Comparison of ENCODE assay signal across 8 cellular contexts in genomic region chr9:134066923-134067851, GRCh38. TPM values are rescaled to one million over a fixed set of nuclear protein-coding genes. Genes with fewer than 3 reads are reported as not detected.
A peak's percentile ranks its signal among the peaks of the same experiment; 100 is the strongest.
DNase-seq lines count a peak whose midpoint lies in the region; ATAC-seq and TF ChIP-seq lines count a peak whose summit lies in the region.

No MANE protein-coding gene starts in this region.

- POLR2A ChIA-PET in activated CD4-positive, alpha-beta T cell treated with anti-CD3 and anti-CD28 coated beads, Interleukin-2, amount 10 ng/mL, durations not matched to agents 7 days and 5 days (lab: Charles Lee), result interaction anchor here (2.6 kb wide), 1 partner anchor 42 kb away, joined by 6 read pairs; the partner anchor contains the start of gene BRD3OS

- H3K27ac Mint-ChIP-seq in CD4-positive, CD25-positive, alpha-beta regulatory T cell, result peak overlapping the region in 1 of 3 donors; percentile 92
- peak overlapping the region; percentile 99 for H3K27ac Mint-ChIP-seq in activated CD4-positive, alpha-beta T cell treated with anti-CD3 and anti-CD28 coated beads, Interleukin-2, amount 10 ng/mL, durations not matched to agents 7 days and 5 days
- H3K27ac Mint-ChIP-seq in effector memory CD8-positive, alpha-beta T cell, result peak overlapping the region; percentile 88 to 93

- TF ChIP-seq EP300 in tibial nerve (IDR thresholded peaks at IDR 0.05), result no peak

- H3K27me3 ChIP-seq in CD4-positive, CD25-positive, alpha-beta regulatory T cell (ENCODE audit: control insufficient read depth, insufficient read depth, low read length), result peaks cover 8% of the 10 kb centered on the region
- H3K27me3 ChIP-seq in HUES64 (ENCODE audit: insufficient read depth, low read length) (peaks cover 24% of the 10 kb centered on the region), tibial nerve (no peaks in the 10 kb centered on the region)

- H3K36me3 ChIP-seq in CD4-positive, CD25-positive, alpha-beta regulatory T cell (ENCODE audit: control insufficient read depth, insufficient read depth, low read length), result no peaks in the 10 kb centered on the region
- no peaks in the 10 kb centered on the region for H3K36me3 ChIP-seq in HUES64 (ENCODE audit: insufficient read depth, low read length)
- no peaks in the 10 kb centered on the region for H3K36me3 ChIP-seq in tibial nerve

- CTCF ChIA-PET in activated CD4-positive, alpha-beta T cell treated with anti-CD3 and anti-CD28 coated beads, Interleukin-2, amount 10 ng/mL, durations not matched to agents 7 days and 5 days (lab: Charles Lee), result interaction anchor here (0.6 kb wide), 1 partner anchor 37 kb away, joined by 3 read pairs; no protein-coding TSS in a partner anchor

- peak in 1 of 2 donors; percentile 8 for ATAC-seq in CD4-positive, CD25-positive, alpha-beta regulatory T cell (ENCODE audit: low read depth in 2 of 2)
- peak; percentile 11 for ATAC-seq in GM19372 (IDR thresholded peaks at IDR 0.05; ENCODE audit: low read depth, unreplicated experiment)
- ATAC-seq in effector memory CD8-positive, alpha-beta T cell (replicated peaks), result peak; percentile 10

- H3K4me1 ChIP-seq in CD4-positive, CD25-positive, alpha-beta regulatory T cell (ENCODE audit: control insufficient read depth, insufficient read depth, low read length, poor library complexity, severe bottlenecking), result peaks cover 30% of the 10 kb centered on the region
- peaks cover 10% of the 10 kb centered on the region; the same call in 1 of the 2 replicates for H3K4me1 ChIP-seq in HUES64 (ENCODE audit: insufficient read depth, low read length)
- peaks cover 0 to 51% (median 39%) of the 10 kb centered on the region in 4 donors for H3K4me1 ChIP-seq in tibial nerve

- H3K27ac ChIP-seq in CD4-positive, CD25-positive, alpha-beta regulatory T cell (ENCODE audit: insufficient read depth, low read length, poor library complexity, severe bottlenecking), result no peak overlapping the region
- H3K27ac ChIP-seq in HUES64 (ENCODE audit: low read depth, low read length), result peak overlapping the region; percentile 71
- peak overlapping the region; percentile 49 to 90 (median 74) for H3K27ac ChIP-seq in tibial nerve

- TF ChIP-seq CTCF in tibial nerve (IDR thresholded peaks at IDR 0.05), result no peak

- H3K4me3 ChIP-seq in CD4-positive, CD25-positive, alpha-beta regulatory T cell (ENCODE audit: low read depth, low read length), result peak overlapping the region; percentile 74
- peak overlapping the region; percentile 83 for H3K4me3 ChIP-seq in HUES64 (ENCODE audit: low read length)
- peak overlapping the region; percentile 51 to 97 (median 72) for H3K4me3 ChIP-seq in tibial nerve

- H3K9ac ChIP-seq in HUES64 (ENCODE audit: low read depth, low read length), result peak overlapping the region; percentile 99

- no peaks in the 10 kb centered on the region for H3K36me3 Mint-ChIP-seq in CD4-positive, CD25-positive, alpha-beta regulatory T cell
- no peaks in the 10 kb centered on the region for H3K36me3 Mint-ChIP-seq in activated CD4-positive, alpha-beta T cell treated with anti-CD3 and anti-CD28 coated beads, Interleukin-2, amount 10 ng/mL, durations not matched to agents 7 days and 5 days (ENCODE audit: low read depth)
- H3K36me3 Mint-ChIP-seq in effector memory CD8-positive, alpha-beta T cell (ENCODE audit: insufficient read depth), result peaks cover 26% of the 10 kb centered on the region

- peaks cover 0 to 49% (median 24%) of the 10 kb centered on the region in 4 donors for H3K4me1 Mint-ChIP-seq in CD4-positive, CD25-positive, alpha-beta regulatory T cell
- H3K4me1 Mint-ChIP-seq in activated CD4-positive, alpha-beta T cell treated with anti-CD3 and anti-CD28 coated beads, Interleukin-2, amount 10 ng/mL, durations not matched to agents 7 days and 5 days, result peaks cover 39% of the 10 kb centered on the region
- H3K4me1 Mint-ChIP-seq in effector memory CD8-positive, alpha-beta T cell (ENCODE audit: low read depth in 2 of 2), result peaks cover 29 to 39% of the 10 kb centered on the region in 2 donors

- under 1% methylated on average over 124 of the region's 125 CpGs for whole genome bisulfite sequencing in HUES64
- 0 to 1% methylated on average over 19 to 73 of the region's 125 CpGs for WGBS in tibial nerve, 2 donors

- H3K4me3 Mint-ChIP-seq in CD4-positive, CD25-positive, alpha-beta regulatory T cell, result peak overlapping the region; percentile 89 to 98 (median 90)
- H3K4me3 Mint-ChIP-seq in activated CD4-positive, alpha-beta T cell treated with anti-CD3 and anti-CD28 coated beads, Interleukin-2, amount 10 ng/mL, durations not matched to agents 7 days and 5 days, result peak overlapping the region; percentile 93
- peak overlapping the region; percentile 89 to 93 for H3K4me3 Mint-ChIP-seq in effector memory CD8-positive, alpha-beta T cell

- H3K9me3 ChIP-seq in CD4-positive, CD25-positive, alpha-beta regulatory T cell (ENCODE audit: control insufficient read depth in 2 of 2, low read length in 2 of 2), result no peaks in the 10 kb centered on the region
- H3K9me3 ChIP-seq in HUES64 (ENCODE audit: insufficient read depth, low read depth, low read length) (0 out of 2 replicates have a peak, but pooled peaks cover 3% of the 10 kb centered on the region), tibial nerve (no peaks in the 10 kb centered on the region)

- peaks cover 28% of the 10 kb centered on the region for H3K27me3 Mint-ChIP-seq in CD4-positive, CD25-positive, alpha-beta regulatory T cell
- H3K27me3 Mint-ChIP-seq in activated CD4-positive, alpha-beta T cell treated with anti-CD3 and anti-CD28 coated beads, Interleukin-2, amount 10 ng/mL, durations not matched to agents 7 days and 5 days, result peaks cover 13% of the 10 kb centered on the region
- H3K27me3 Mint-ChIP-seq in effector memory CD8-positive, alpha-beta T cell, result peaks cover 15 to 24% of the 10 kb centered on the region in 2 donors

- peak; percentile 29 to 53 (median 30) for DNase-seq in CD4-positive, CD25-positive, alpha-beta regulatory T cell
- peak; percentile 49 for DNase-seq in activated CD4-positive, alpha-beta T cell treated with anti-CD3 and anti-CD28 coated beads, Interleukin-2, amount 10 ng/mL, durations not matched to agents 7 days and 5 days
- DNase-seq in effector memory CD8-positive, alpha-beta T cell, result peak; percentile 30 to 39 (median 38)
- DNase-seq in mucosa of gallbladder (ENCODE audit: low spot score) (peak; percentile 10), tibial nerve (ENCODE audit: low spot score in 2 of 2) (no peak), medulla oblongata (ENCODE audit: extremely low spot score) (no peak)

- TF ChIP-seq POLR2A in tibial nerve (IDR thresholded peaks at IDR 0.05), result no peak

- peaks cover 0 to 1% (median 0%) of the 10 kb centered on the region in 7 donors for H3K9me3 Mint-ChIP-seq in CD4-positive, CD25-positive, alpha-beta regulatory T cell
- H3K9me3 Mint-ChIP-seq in activated CD4-positive, alpha-beta T cell treated with anti-CD3 and anti-CD28 coated beads, Interleukin-2, amount 10 ng/mL, durations not matched to agents 7 days and 5 days, result no peaks in the 10 kb centered on the region
- H3K9me3 Mint-ChIP-seq in effector memory CD8-positive, alpha-beta T cell, result no peaks in the 10 kb centered on the region

RNA-seq across cellular contexts. Expression of gene BRD3, which starts 0.6 kb away (rescaled TPM):
- total RNA-seq in CD4-positive, CD25-positive, alpha-beta regulatory T cell, result 39.3 TPM
- polyA plus RNA-seq in CD4-positive, CD25-positive, alpha-beta regulatory T cell, result 10 to 100 TPM; 10.4 to 13.7 (median 12.1) TPM
- polyA plus RNA-seq in HUES64 (2013, experiment 1 of 2), result 36.1 TPM
- polyA plus RNA-seq in HUES64 (2013, experiment 2 of 2), result 41.9 TPM
- total RNA-seq in activated CD4-positive, alpha-beta T cell treated with anti-CD3 and anti-CD28 coated beads, Interleukin-2, amount 10 ng/mL, durations not matched to agents 7 days and 5 days, result 10 to 100 TPM; 40.1 to 47.4 TPM
- 70.4 TPM for total RNA-seq in mucosa of gallbladder
- 10 to 100 TPM; 61.6 to 70.8 (median 65.3) TPM for total RNA-seq in tibial nerve

RNA-seq across cellular contexts. Expression of gene BRD3OS, which starts 41.9 kb away (rescaled TPM):
- 4.6 TPM for total RNA-seq in CD4-positive, CD25-positive, alpha-beta regulatory T cell
- polyA plus RNA-seq in CD4-positive, CD25-positive, alpha-beta regulatory T cell, result 10 to 100 TPM; 14.9 to 20.6 (median 17.5) TPM
- polyA plus RNA-seq in HUES64 (2013, experiment 1 of 2), result 15.1 TPM
- polyA plus RNA-seq in HUES64 (2013, experiment 2 of 2), result 14.9 TPM
- total RNA-seq in activated CD4-positive, alpha-beta T cell treated with anti-CD3 and anti-CD28 coated beads, Interleukin-2, amount 10 ng/mL, durations not matched to agents 7 days and 5 days, result 10 to 100 TPM; 11.1 to 12.9 TPM
- total RNA-seq in mucosa of gallbladder (31.0 TPM), tibial nerve (10 to 100 TPM in 3 of 4 donors, 1 to 10 TPM in 1; 9.2 to 28.2 (median 13.7) TPM)

Comparison
In these comparisons a context has a peak if more than half of its experiments do, and no peak if none do; other contexts are left out.
1. DNase-seq: peak in CD4-positive, CD25-positive, alpha-beta regulatory T cell (3 of 3), activated CD4-positive, alpha-beta T cell treated with anti-CD3 and anti-CD28 coated beads, Interleukin-2, amount 10 ng/mL, durations not matched to agents 7 days and 5 days (single experiment), effector memory CD8-positive, alpha-beta T cell (3 of 3) and mucosa of gallbladder (single experiment); none in tibial nerve (0 of 2) and medulla oblongata (single experiment).
2. Peak in every context shown above with its lines, with median percentiles within 50 percentile points of each other: H3K4me3 ChIP-seq and H3K4me3 Mint-ChIP-seq.